ENCODE assay signal across 16 cellular contexts in the genomic region with DNA sequence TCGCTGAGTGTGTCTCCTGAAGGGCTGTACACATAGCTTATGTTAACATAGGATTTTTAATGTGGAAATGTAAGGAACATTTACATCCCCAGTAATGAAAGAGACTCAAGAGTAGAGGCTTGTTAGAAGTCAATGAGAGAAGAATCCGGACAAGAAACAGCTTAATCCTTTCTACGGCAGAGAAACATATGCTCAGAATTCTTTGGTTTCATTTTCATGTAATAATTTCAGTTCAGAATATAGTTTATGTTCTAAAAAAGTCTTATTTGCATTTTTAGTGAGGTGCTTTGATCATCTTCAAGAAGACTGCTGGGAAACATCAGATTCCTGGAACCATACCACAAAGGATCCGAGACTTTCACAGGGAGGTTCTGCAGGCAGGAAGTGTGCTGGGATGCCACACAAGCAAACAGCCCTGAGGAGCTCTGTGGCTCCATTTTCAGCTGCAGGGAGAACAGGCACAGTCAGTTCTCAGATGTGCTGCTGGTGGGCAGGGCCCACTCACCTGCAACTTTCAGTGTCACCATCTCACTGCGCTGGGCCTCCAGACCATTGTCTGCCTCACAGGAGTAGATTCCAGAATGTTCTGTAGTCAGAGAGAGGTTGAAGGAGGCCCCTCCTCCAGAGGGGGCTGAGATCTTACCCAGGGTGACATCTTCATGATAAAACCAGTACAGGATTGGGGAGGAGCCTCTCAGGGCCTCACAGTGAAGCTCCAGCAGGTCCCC. TPM values are rescaled to one million over a fixed set of nuclear protein-coding genes. Genes with fewer than 3 reads are reported as not detected.
DNase-seq lines count a peak whose midpoint lies in the region; ATAC-seq and TF ChIP-seq lines count a peak whose summit lies in the region.
"Had no signal": no experiment of that assay in that cellular context is flagged by ENCODE, and none has a peak within 500 bp of the region (broad histone marks: within the 10 kb centered on the region; RNA-seq: fewer than 3 reads in every experiment).

No MANE protein-coding gene starts in this region.

- H3K36me3 ChIP-seq in CD4-positive, CD25-positive, alpha-beta regulatory T cell (ENCODE audit: control insufficient read depth, insufficient read depth, low read length): no peaks in the 10 kb centered on the region
- no peaks in the 10 kb centered on the region for H3K36me3 ChIP-seq in BE2C
- H3K36me3 ChIP-seq: sigmoid colon had no signal

- peak overlapping the region in 3 of 4 donors; percentile 3 to 49 (median 18) for H3K4me3 Mint-ChIP-seq in CD4-positive, CD25-positive, alpha-beta regulatory T cell
- peak overlapping the region in 3 of 4 donors; percentile 46 to 88 (median 75) for H3K4me3 Mint-ChIP-seq in IgD-negative memory B cell

- H3K27ac ChIP-seq in CD4-positive, CD25-positive, alpha-beta regulatory T cell (ENCODE audit: insufficient read depth, low read length, poor library complexity, severe bottlenecking): no peak overlapping the region
- H3K27ac ChIP-seq: sigmoid colon had no signal

- H3K27me3 ChIP-seq in CD4-positive, CD25-positive, alpha-beta regulatory T cell (ENCODE audit: control insufficient read depth, insufficient read depth, low read length): no peaks in the 10 kb centered on the region
- peaks cover 14% of the 10 kb centered on the region for H3K27me3 ChIP-seq in BE2C

- no peaks in the 10 kb centered on the region for H3K4me1 ChIP-seq in CD4-positive, CD25-positive, alpha-beta regulatory T cell (ENCODE audit: control insufficient read depth, insufficient read depth, low read length, poor library complexity, severe bottlenecking)
- H3K4me1 ChIP-seq in BE2C: no peaks in the 10 kb centered on the region
- H3K4me1 ChIP-seq: sigmoid colon had no signal

- ATAC-seq in CD4-positive, CD25-positive, alpha-beta regulatory T cell (ENCODE audit: low read depth in 2 of 2): no peak
- peak; percentile 71 for ATAC-seq in HG02610 (IDR thresholded peaks at IDR 0.05; ENCODE audit: unreplicated experiment)
- ATAC-seq: PC-3 had no signal

- no peaks in the 10 kb centered on the region for H3K36me3 Mint-ChIP-seq in CD4-positive, CD25-positive, alpha-beta regulatory T cell
- H3K36me3 Mint-ChIP-seq in IgD-negative memory B cell: peaks cover 9% of the 10 kb centered on the region

- TF ChIP-seq CTCF in BE2C (IDR thresholded peaks at IDR 0.05; ENCODE audit: low read depth, low read length): no peak

- peaks cover 4% of the 10 kb centered on the region for H3K27me3 Mint-ChIP-seq in CD4-positive, CD25-positive, alpha-beta regulatory T cell
- no peaks in the 10 kb centered on the region for H3K27me3 Mint-ChIP-seq in IgD-negative memory B cell

- peak; percentile 25 for TF ChIP-seq POLR2A in GM19099 (IDR thresholded peaks at IDR 0.05; ENCODE audit: extremely low read depth, insufficient read length, low read depth)

- H3K4me3 ChIP-seq in CD4-positive, CD25-positive, alpha-beta regulatory T cell (ENCODE audit: low read depth, low read length): peak overlapping the region; percentile 56
- no peak overlapping the region for H3K4me3 ChIP-seq in BE2C (ENCODE audit: low read depth, low read length)
- H3K4me3 ChIP-seq: sigmoid colon had no signal

- peak in 1 of 3 donors; percentile 41 for DNase-seq in CD4-positive, CD25-positive, alpha-beta regulatory T cell
- no peak for DNase-seq in BE2C
- DNase-seq in hepatic stellate cell (ENCODE audit: low spot score): no peak
- DNase-seq in putamen (ENCODE audit: low spot score): no peak
- DNase-seq in NCI-H510A (lab: John Stamatoyannopoulos, UW): no peak
- DNase-seq: GDM1, H7, IMR-90, NCI-H1930, PC-3, sigmoid colon, T-helper 9 cell had no signal

- H3K9me3 ChIP-seq in CD4-positive, CD25-positive, alpha-beta regulatory T cell (ENCODE audit: control insufficient read depth in 2 of 2, low read length in 2 of 2): no peaks in the 10 kb centered on the region
- H3K9me3 ChIP-seq in BE2C: no peaks in the 10 kb centered on the region
- H3K9me3 ChIP-seq: sigmoid colon had no signal

- peak overlapping the region in 2 of 3 donors; percentile 12 to 30 for H3K27ac Mint-ChIP-seq in CD4-positive, CD25-positive, alpha-beta regulatory T cell
- peak overlapping the region in 2 of 3 donors; percentile 72 to 91 for H3K27ac Mint-ChIP-seq in IgD-negative memory B cell

- no peaks in the 10 kb centered on the region for H3K9me3 Mint-ChIP-seq in CD4-positive, CD25-positive, alpha-beta regulatory T cell
- no peaks in the 10 kb centered on the region for H3K9me3 Mint-ChIP-seq in IgD-negative memory B cell

- H3K4me1 Mint-ChIP-seq in CD4-positive, CD25-positive, alpha-beta regulatory T cell: peaks cover 0 to 12% (median 7%) of the 10 kb centered on the region in 4 donors
- peaks cover 7 to 17% (median 17%) of the 10 kb centered on the region in 3 donors for H3K4me1 Mint-ChIP-seq in IgD-negative memory B cell

RNA-seq across cellular contexts. Expression of gene FCRL5, which starts 28.4 kb away (rescaled TPM):
- 0.22 TPM for total RNA-seq in CD4-positive, CD25-positive, alpha-beta regulatory T cell
- not detected for polyA plus RNA-seq in CD4-positive, CD25-positive, alpha-beta regulatory T cell
- polyA plus RNA-seq in IgD-negative memory B cell: 26.5 TPM
- polyA plus RNA-seq in BE2C (2012; ENCODE audit: insufficient read depth, insufficient read length, low read depth): not detected
- total RNA-seq: endothelial cell of umbilical vein, IMR-90, PC-3, sigmoid colon had no signal
- polyA plus RNA-seq: endothelial cell of umbilical vein, IMR-90 had no signal

Comparison
In these comparisons a context has a peak if more than half of its experiments do, and no peak if none do; other contexts are left out.
1. RNA of gene FCRL5, which starts 28.4 kb away (polyA plus RNA-seq): 26.5 TPM in IgD-negative memory B cell (single experiment); not detected in CD4-positive, CD25-positive, alpha-beta regulatory T cell; every median in the first group is over 10 times any median in the second.